In genomic region chr1:8552135-8552534, GRCh38 we compare ENCODE assay signal across 1 cellular context.
TF ChIP-seq lines count a peak whose summit lies in the region.

No MANE protein-coding gene starts in this region.

TF ChIP-seq in HepG2, 621 proteins besides CTCF, POLR2A, EP300 and RAD21 (continued from another document):
- TF ChIP-seq STAG1 (CRISPR knock-in tag; IDR thresholded peaks at IDR 0.05) (no peak), NKX3-1 (CRISPR knock-in tag; IDR thresholded peaks at IDR 0.05) (no peak), ZNF160 (CRISPR knock-in tag; IDR thresholded peaks at IDR 0.05) (no peak), ZNF607 (CRISPR knock-in tag; IDR thresholded peaks at IDR 0.05; ENCODE audit: borderline replicate concordance) (no peak), PAXIP1 (CRISPR knock-in tag; conservative IDR thresholded peaks at IDR 0.05) (peak; percentile 4; the same call in 1 of the 2 replicates), ZBTB2 (CRISPR knock-in tag; IDR thresholded peaks at IDR 0.05; ENCODE audit: low read depth) (no peak), CC2D1A (CRISPR knock-in tag; IDR thresholded peaks at IDR 0.05) (no peak), CSRNP1 (CRISPR knock-in tag; IDR thresholded peaks at IDR 0.05) (no peak), FOXK2 (IDR thresholded peaks at IDR 0.05) (no peak), ZNF777 (CRISPR knock-in tag; IDR thresholded peaks at IDR 0.05) (no peak), HMGXB3 (CRISPR knock-in tag; IDR thresholded peaks at IDR 0.05; ENCODE audit: borderline replicate concordance) (no peak), SOX6 (IDR thresholded peaks at IDR 0.05) (no peak), SOX6 (CRISPR knock-in tag; IDR thresholded peaks at IDR 0.05) (peak; percentile 33; the same call in 1 of the 2 replicates), FOXO4 (CRISPR knock-in tag; conservative IDR thresholded peaks at IDR 0.05) (no peak), GATAD2A (CRISPR knock-in tag; IDR thresholded peaks at IDR 0.05) (0 out of 2 replicates have a peak, but pooled peaks have one; percentile 4), CREM (IDR thresholded peaks at IDR 0.05) (0 out of 2 replicates have a peak, but pooled peaks have one; percentile 1), CREM (CRISPR knock-in tag; IDR thresholded peaks at IDR 0.05) (no peak), ZBTB25 (CRISPR knock-in tag; IDR thresholded peaks at IDR 0.05) (no peak)
